16 cellular contexts compared by ENCODE assay signal in the genomic region with DNA sequence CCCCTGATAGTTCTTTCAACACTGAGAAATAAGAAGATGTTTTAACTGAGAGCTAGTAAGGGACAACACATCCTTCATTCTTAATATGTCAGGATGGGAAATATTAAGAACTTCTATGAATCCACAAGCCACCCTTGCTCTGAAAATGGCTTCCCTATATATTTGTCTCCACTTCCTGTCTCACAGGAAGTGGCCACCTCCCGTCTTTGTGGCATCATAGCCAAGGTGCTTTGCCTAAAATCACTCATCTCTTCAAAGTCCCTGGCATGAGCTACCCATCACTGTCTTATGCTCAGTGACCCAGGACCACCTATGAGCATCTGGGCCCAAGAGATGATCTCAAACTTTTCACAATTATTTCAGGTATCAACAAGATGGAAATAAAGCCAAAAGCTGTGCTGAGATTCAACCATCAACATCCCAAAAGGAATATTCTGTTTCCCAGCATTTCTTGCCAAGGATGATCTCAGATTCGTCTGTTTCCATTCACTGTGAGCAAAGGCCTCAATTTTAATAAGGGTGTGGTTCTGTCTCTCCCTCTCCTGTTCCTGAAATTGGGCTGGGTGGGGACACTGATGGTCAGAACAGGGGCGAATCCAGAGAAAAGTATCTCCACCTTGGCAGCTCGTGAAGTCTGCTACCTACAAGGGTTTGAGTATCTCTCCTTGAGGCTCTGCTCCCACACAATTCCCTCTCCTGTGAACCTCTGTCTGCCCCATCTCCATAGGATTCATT.
"Had no signal": no experiment of that assay in that cellular context is flagged by ENCODE, and none has a peak within 500 bp of the region (broad histone marks: within the 10 kb centered on the region; RNA-seq: fewer than 3 reads in every experiment).

No MANE protein-coding gene starts in this region.

- H3K27ac ChIP-seq: body of pancreas, colonic mucosa had no signal

- ATAC-seq: body of pancreas; naive thymus-derived CD4-positive, alpha-beta T cell had no signal

- H3K36me3 ChIP-seq: colonic mucosa, tibial nerve had no signal

- FAIRE-seq: frontal cortex, TTC549 had no signal

- H3K4me1 ChIP-seq: body of pancreas had no signal

- DNase-seq: activated B cell treated with CpG ODN at 0.5 μM for 24 hours; activated CD4-positive, alpha-beta memory T cell treated with anti-CD3 and anti-CD28 coated beads, Interleukin-2, amount 10 ng/mL, durations not matched to agents 7 days and 5 days; activated CD4-positive, alpha-beta T cell treated with anti-CD3 and anti-CD28 coated beads for 48 hours; activated naive CD4-positive, alpha-beta T cell treated with Interleukin-2 at 50 U/mL for 16 hours; activated naive CD8-positive, alpha-beta T cell treated with anti-CD3 and anti-CD28 coated beads, Interleukin-2, amount 10 ng/mL, durations not matched to agents 7 days and 5 days; activated T-cell treated with anti-CD3 and anti-CD28 coated beads, Interleukin-2, amount 50 U/mL, for 24 hours; amygdala; body of pancreas; colonic mucosa; naive thymus-derived CD4-positive, alpha-beta T cell; posterior cingulate gyrus; stimulated activated CD4-positive, alpha-beta T cell treated with anti-CD3 and anti-CD28 coated beads, Interleukin-2, amount 100 ng/mL, for 24 hours; stimulated activated naive CD4-positive, alpha-beta T cell treated with Interleukin-2 at 50 U/mL for 16 hours had no signal

- H3K9me3 ChIP-seq: colonic mucosa, tibial nerve had no signal

- H3K27me3 ChIP-seq: body of pancreas, colonic mucosa, tibial nerve had no signal

- H3K4me3 ChIP-seq: body of pancreas, colonic mucosa, tibial nerve had no signal
